26 cellular contexts compared by ENCODE assay signal in the genomic region with DNA sequence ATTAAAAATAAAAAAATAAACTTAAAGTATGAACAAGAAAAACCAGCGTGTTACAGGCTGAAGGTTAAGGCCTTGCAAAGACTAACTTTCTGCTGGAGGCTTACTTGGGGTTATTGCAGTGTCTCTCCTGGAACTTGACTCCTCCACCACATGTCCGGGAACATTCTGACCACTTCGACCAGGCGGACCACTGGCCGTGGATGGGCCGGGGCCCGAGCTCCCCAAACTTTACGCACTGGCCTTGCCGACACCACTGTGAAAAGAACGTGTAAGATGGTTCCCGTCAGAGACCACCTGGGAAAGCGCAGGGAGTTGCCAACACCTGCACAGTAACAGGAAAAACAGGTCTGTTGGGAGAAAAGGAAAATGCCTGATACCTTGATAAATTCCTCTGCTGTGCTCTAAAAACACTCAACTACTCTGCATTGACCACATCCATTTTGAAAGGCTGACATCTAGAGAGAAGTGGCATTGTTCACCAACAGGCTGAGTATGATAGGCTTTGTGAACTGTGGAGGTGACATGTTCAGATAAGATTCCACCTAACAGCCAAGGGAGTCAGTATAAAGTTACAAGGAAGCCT.
DNase-seq lines count a peak whose midpoint lies in the region; ATAC-seq and TF ChIP-seq lines count a peak whose summit lies in the region.
"Had no signal": no experiment of that assay in that cellular context is flagged by ENCODE, and none has a peak within 500 bp of the region (broad histone marks: within the 10 kb centered on the region; RNA-seq: fewer than 3 reads in every experiment).

No MANE protein-coding gene starts in this region.

- H3K4me1 Mint-ChIP-seq in type B pancreatic cell (ENCODE audit: unreplicated experiment), result peaks cover 30% of the 10 kb centered on the region
- H3K4me1 Mint-ChIP-seq: B cell; IgD-negative memory B cell; naive thymus-derived CD8-positive, alpha-beta T cell had no signal

- ATAC-seq in left ventricle myocardium superior, result no peak
- no peak for ATAC-seq in HG03469 (IDR thresholded peaks at IDR 0.05; ENCODE audit: unreplicated experiment)
- ATAC-seq: activated T-cell treated with anti-CD3 and anti-CD28 coated beads, Interleukin-2, amount 50 U/mL, for 4 hours; naive thymus-derived CD8-positive, alpha-beta T cell had no signal

- DNase-seq in NCI-H345 (lab: John Stamatoyannopoulos, UW), result peak; percentile 4
- no peak for DNase-seq in NCI-H345 treated with DMSO at 0.1 percent for 48 hours (lab: John Stamatoyannopoulos, UW; ENCODE audit: unreplicated experiment)
- peak; percentile 18 for DNase-seq in astrocyte of the hippocampus (ENCODE audit: low read depth, low spot score)
- peak; percentile 10 for DNase-seq in iPS-NIHi7 (ENCODE audit: extremely low spot score)
- no peak for DNase-seq in type B pancreatic cell (ENCODE audit: extremely low spot score, unreplicated experiment)
- DNase-seq in left ventricle myocardium superior, result no peak
- DNase-seq in NK-92 treated with Interleukin-12 subunit alpha and Interleukin-12 subunit beta, amount 100 ng/mL, for 24 hours (lab: John Stamatoyannopoulos, UW), result no peak
- DNase-seq: 8988T; activated CD4-positive, alpha-beta T cell treated with anti-CD3 and anti-CD28 coated beads for 4 hours; activated naive CD4-positive, alpha-beta T cell; activated T-cell treated with anti-CD3 and anti-CD28 coated beads, Interleukin-2, amount 50 U/mL, for 4 hours; caudate nucleus; foreskin melanocyte; GOT3; kidney; mesenchymal stem cell; naive thymus-derived CD8-positive, alpha-beta T cell; NCI-H2171; NCI-H82; SIG-M5; stimulated activated CD4-positive, alpha-beta T cell treated with anti-CD3 and anti-CD28 coated beads, Interleukin-12 subunit alpha, Interleukin-12 subunit beta, amount 100 ng/mL, for 4 hours; tibial artery had no signal

- H3K27ac Mint-ChIP-seq in type B pancreatic cell, result peak overlapping the region; percentile 92
- H3K27ac Mint-ChIP-seq: B cell; IgD-negative memory B cell; naive thymus-derived CD8-positive, alpha-beta T cell; stimulated activated naive CD8-positive, alpha-beta T cell treated with anti-CD3 and anti-CD28 coated beads, Interleukin-15, Interleukin-2, amounts not matched to agents 100 ng/mL and 50 ng/mL, for 24 hours had no signal

- TF ChIP-seq CTCF in type B pancreatic cell (conservative IDR thresholded peaks at IDR 0.05), result no peak

- no peaks in the 10 kb centered on the region for H3K27me3 Mint-ChIP-seq in type B pancreatic cell
- H3K27me3 Mint-ChIP-seq: IgD-negative memory B cell had no signal

- intact Hi-C loops in left ventricle myocardium superior (cut with micrococcal nuclease), result no loop called here

- H3K36me3 Mint-ChIP-seq in type B pancreatic cell, result no peaks in the 10 kb centered on the region
- H3K36me3 Mint-ChIP-seq: IgD-negative memory B cell; naive thymus-derived CD8-positive, alpha-beta T cell had no signal

- peak overlapping the region; percentile 80 for H3K4me3 Mint-ChIP-seq in type B pancreatic cell
- H3K4me3 Mint-ChIP-seq: activated T-cell treated with anti-CD3 and anti-CD28 coated beads, Interleukin-2, amount 50 U/mL, for 4 hours; B cell; IgD-negative memory B cell; naive thymus-derived CD8-positive, alpha-beta T cell; stimulated activated naive CD8-positive, alpha-beta T cell treated with anti-CD3 and anti-CD28 coated beads, Interleukin-15, Interleukin-2, amounts not matched to agents 100 ng/mL and 50 ng/mL, for 24 hours had no signal

- H3K9me3 Mint-ChIP-seq in type B pancreatic cell, result peaks cover 3% of the 10 kb centered on the region
- H3K9me3 Mint-ChIP-seq: activated T-cell treated with anti-CD3 and anti-CD28 coated beads, Interleukin-2, amount 50 U/mL, for 4 hours; IgD-negative memory B cell; naive thymus-derived CD8-positive, alpha-beta T cell; stimulated activated naive CD8-positive, alpha-beta T cell treated with anti-CD3 and anti-CD28 coated beads, Interleukin-15, Interleukin-2, amounts not matched to agents 100 ng/mL and 50 ng/mL, for 24 hours had no signal

Comparison
In these comparisons a context has a peak if more than half of its experiments do, and no peak if none do; other contexts are left out.
1. DNase-seq: peak in NCI-H345 (single experiment), astrocyte of the hippocampus (single experiment) and iPS-NIHi7 (single experiment); none in NCI-H345 treated with DMSO at 0.1 percent for 48 hours (single experiment), type B pancreatic cell (single experiment), left ventricle myocardium superior (single experiment) and NK-92 treated with Interleukin-12 subunit alpha and Interleukin-12 subunit beta, amount 100 ng/mL, for 24 hours (single experiment).